Comparison of ENCODE assay signal across 1 cellular context in genomic region chr21:43789276-43790052, GRCh38.
TF ChIP-seq lines count a peak whose summit lies in the region.

RRP1 (plus strand) TSS chr21:43789577; CDS start chr21:43789630, 53 bp downstream.

TF ChIP-seq in K562, 482 proteins besides CTCF, POLR2A, EP300 and RAD21 (continued from another document and continues in another):
- 0 out of 2 replicates have a peak, but pooled peaks have one; percentile 29 for TF ChIP-seq MGA (IDR thresholded peaks at IDR 0.05)
- 0 out of 2 replicates have a peak, but pooled peaks have one; percentile 36 for TF ChIP-seq CAMTA2 (CRISPR knock-in tag; conservative IDR thresholded peaks at IDR 0.05)
- no peak for TF ChIP-seq ZNF165 (CRISPR knock-in tag; IDR thresholded peaks at IDR 0.05; ENCODE audit: borderline replicate concordance)
- TF ChIP-seq ZNF212 (CRISPR knock-in tag; IDR thresholded peaks at IDR 0.05), result no peak
- no peak for TF ChIP-seq GTF2B (IDR thresholded peaks at IDR 0.05; ENCODE audit: extremely low read depth, insufficient read length)
- TF ChIP-seq JUN (IDR thresholded peaks at IDR 0.05; ENCODE audit: borderline replicate concordance, low read depth, low read length), result peak; percentile 85; the same call in 1 of the 2 replicates
- TF ChIP-seq JUN (CRISPR knock-in tag; IDR thresholded peaks at IDR 0.05; ENCODE audit: borderline replicate concordance), result no peak; the same call in 1 of the 2 replicates
- no peak for TF ChIP-seq HMG20A (CRISPR knock-in tag; conservative IDR thresholded peaks at IDR 0.05)
- no peak for TF ChIP-seq SREBF2 (CRISPR knock-in tag; IDR thresholded peaks at IDR 0.05)
- TF ChIP-seq BRCA1 (IDR thresholded peaks at IDR 0.05), result no peak
- TF ChIP-seq BRCA1 (CRISPR knock-in tag; IDR thresholded peaks at IDR 0.05), result no peak
- peak; percentile 84; the same call in 1 of the 2 replicates for TF ChIP-seq NR3C1 (CRISPR knock-in tag; IDR thresholded peaks at IDR 0.05)
- TF ChIP-seq SMARCC2 (IDR thresholded peaks at IDR 0.05; ENCODE audit: low read depth), result no peak
- no peak for TF ChIP-seq ZNF707 (CRISPR knock-in tag; conservative IDR thresholded peaks at IDR 0.05)
- TF ChIP-seq ZNF609 (CRISPR knock-in tag; IDR thresholded peaks at IDR 0.05; ENCODE audit: borderline replicate concordance), result peak; percentile 91; the same call in 1 of the 2 replicates
- peak; percentile 47; the same call in 1 of the 2 replicates for TF ChIP-seq CHD2 (IDR thresholded peaks at IDR 0.05; ENCODE audit: low read depth, low read length)
- TF ChIP-seq MCM2 (IDR thresholded peaks at IDR 0.05; ENCODE audit: low read depth), result no peak
- peak; percentile 84; the same call in 1 of the 2 replicates for TF ChIP-seq STAT6 (CRISPR knock-in tag; IDR thresholded peaks at IDR 0.05)
- peak; percentile 49; the same call in 1 of the 2 replicates for TF ChIP-seq RNF2 (IDR thresholded peaks at IDR 0.05)
- no peak for TF ChIP-seq ZNF644 (tag; IDR thresholded peaks at IDR 0.05; ENCODE audit: low read depth)
- TF ChIP-seq IRF2 (CRISPR knock-in tag; IDR thresholded peaks at IDR 0.05), result 0 out of 2 replicates have a peak, but pooled peaks have one; percentile 53
- TF ChIP-seq ZFP36 (IDR thresholded peaks at IDR 0.05; ENCODE audit: low read depth, low read length, partially characterized antibody), result peak; percentile 33
- no peak for TF ChIP-seq USF2 (CRISPR knock-in tag; IDR thresholded peaks at IDR 0.05)
- TF ChIP-seq DMBX1 (CRISPR knock-in tag; IDR thresholded peaks at IDR 0.05; ENCODE audit: borderline replicate concordance), result no peak
- TF ChIP-seq THAP7 (CRISPR knock-in tag; IDR thresholded peaks at IDR 0.05), result peak; percentile 25; the same call in 1 of the 2 replicates
- TF ChIP-seq SOX6 (IDR thresholded peaks at IDR 0.05), result peak; percentile 37; the same call in 1 of the 2 replicates
- TF ChIP-seq TCF7L2 (IDR thresholded peaks at IDR 0.05; ENCODE audit: low read depth, low read length), result no peak
- no peak for TF ChIP-seq RBM25 (IDR thresholded peaks at IDR 0.05; ENCODE audit: low read depth, low read length, severe bottlenecking)
- TF ChIP-seq MEIS2 (IDR thresholded peaks at IDR 0.05; ENCODE audit: partially characterized antibody), result peak; percentile 97
- TF ChIP-seq MNT (conservative IDR thresholded peaks at IDR 0.05), result peak; percentile 96 to 99
- no peak for TF ChIP-seq HMBOX1 (IDR thresholded peaks at IDR 0.05)
- peak; percentile 100 for TF ChIP-seq CREM (IDR thresholded peaks at IDR 0.05; ENCODE audit: low read depth)
- TF ChIP-seq NRF1 (conservative IDR thresholded peaks at IDR 0.05 in 1 of 2, IDR thresholded peaks at IDR 0.05 in 1 of 2), result peak; percentile 99
